In the genomic region with DNA sequence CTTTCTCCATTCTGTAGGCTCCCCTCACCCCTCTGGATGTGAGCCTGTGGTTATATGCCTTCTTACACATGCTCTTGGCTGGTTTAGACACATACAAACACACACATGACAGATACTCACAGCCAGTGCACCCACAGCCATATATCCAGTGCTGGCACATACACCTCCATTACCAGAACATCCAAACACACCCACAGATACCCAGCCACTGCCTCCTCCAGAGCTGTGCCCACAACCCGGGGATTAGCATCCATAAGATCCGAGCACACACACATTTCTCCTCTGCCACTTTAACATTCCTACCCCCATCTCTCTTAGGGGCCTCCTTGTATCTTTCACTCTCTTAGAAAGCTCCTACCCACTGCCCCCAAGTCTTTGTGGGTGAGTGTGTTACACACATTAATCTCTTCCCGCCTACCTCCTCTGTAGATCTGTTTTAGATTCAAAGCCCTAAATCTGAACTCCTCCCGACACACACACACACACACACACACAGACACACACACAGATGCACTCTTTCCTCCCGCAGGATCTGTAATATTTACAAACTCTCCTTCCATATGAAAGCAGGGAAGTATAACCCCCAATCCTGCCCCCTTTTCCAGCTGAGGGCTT, we compare ENCODE assay signal across 13 cellular contexts. TPM values are rescaled to one million over a fixed set of nuclear protein-coding genes. Genes with fewer than 3 reads are reported as not detected.
A peak's percentile ranks its signal among the peaks of the same experiment; 100 is the strongest.
DNase-seq lines count a peak whose midpoint lies in the region; ATAC-seq, FAIRE-seq and TF ChIP-seq lines count a peak whose summit lies in the region.
"Had no signal": no experiment of that assay in that cellular context is flagged by ENCODE, and none has a peak within 500 bp of the region (broad histone marks: within the 10 kb centered on the region; RNA-seq: fewer than 3 reads in every experiment).

No MANE protein-coding gene starts in this region.

- no peak overlapping the region for H2AFZ ChIP-seq in mammary epithelial cell (ENCODE audit: low read depth, low read length)
- H2AFZ ChIP-seq in astrocyte (ENCODE audit: low read depth, low read length), result no peak overlapping the region
- H2AFZ ChIP-seq: PC-9 had no signal

- BruUV-seq in MCF 10A (replicated peaks; lab: Mats Ljungman, UMichigan) (no TSS peak), mammary epithelial cell (replicated peaks; lab: Mats Ljungman, UMichigan) (no TSS peak)

- 73% methylated on average over 5 of the region's 5 CpGs for WGBS in mammary epithelial cell (ENCODE audit: low coverage, missing lambda C conversion rate)

- H3K36me3 ChIP-seq in mammary epithelial cell (ENCODE audit: insufficient read depth, low read length) (peaks cover 32% of the 10 kb centered on the region), astrocyte (ENCODE audit: insufficient read depth, low read length) (peaks cover 40% of the 10 kb centered on the region), tibial artery (peaks cover 31 to 50% (median 37%) of the 10 kb centered on the region in 3 donors), H7 (replicated peaks; ENCODE audit: control insufficient read depth, insufficient read depth, low read length) (peaks cover 30% of the 10 kb centered on the region)

- intact Hi-C loops in MCF 10A (cut with micrococcal nuclease) (loop anchor here (5.0 kb wide), 1 partner anchor 43 kb away; no protein-coding TSS in a partner anchor), mammary epithelial cell (cut with micrococcal nuclease) (no loop called here), tibial artery (cut with DNase I; ENCODE audit: low total_unique reads) (no loop called here)

- dilution Hi-C loops in mammary epithelial cell (cut with HindIII; ENCODE audit: low sequenced_read_pairs), result loop anchor here (25.0 kb wide), 1 partner anchor 272 kb away; the partner anchor contains the start of genes IGSF9 and TAGLN2

- DNase-seq in MCF 10A (ENCODE audit: unreplicated experiment) (no peak), mammary epithelial cell (no peak), astrocyte (ENCODE audit: low read depth) (no peak), naive B cell (no peak), tibial artery (no peak), H7 (no peak), NCI-H1048 (lab: John Stamatoyannopoulos, UW) (no peak)
- DNase-seq: activated CD4-positive, CD25-positive, alpha-beta regulatory T cell treated with anti-CD3 and anti-CD28 coated beads, Interleukin-2, amount 50 U/mL, for 72 hours; NCI-H1105; PC-9; right lobe of liver had no signal

- in situ Hi-C loops in mammary epithelial cell (cut with MboI; ENCODE audit: low sequenced_read_pairs in 2 of 2), result no loop called here

- peak overlapping the region; percentile 20 for H3K27ac Mint-ChIP-seq in MCF 10A (ENCODE audit: low read depth, unreplicated experiment)
- H3K27ac Mint-ChIP-seq in astrocyte (ENCODE audit: unreplicated experiment), result peak overlapping the region; percentile 84
- H3K27ac Mint-ChIP-seq in naive B cell, result peak overlapping the region; percentile 45 to 94 (median 78)

- H3K9me3 Mint-ChIP-seq in MCF 10A (ENCODE audit: unreplicated experiment) (no peaks in the 10 kb centered on the region), astrocyte (ENCODE audit: unreplicated experiment) (no peaks in the 10 kb centered on the region), naive B cell (no peaks in the 10 kb centered on the region)

- H3K9ac ChIP-seq in mammary epithelial cell (ENCODE audit: insufficient read depth, low read length) (no peak overlapping the region), astrocyte (ENCODE audit: low read length) (peak overlapping the region; percentile 99)

- POLR2A ChIA-PET in MCF 10A (lab: Yijun Ruan, JAX), result interaction anchor here (1.3 to 4.7 kb wide), 2 partner anchors 52 to 112 kb away, joined by 5 to 23 read pairs; partner anchors contain the start of gene IGSF8

- peaks cover 25% of the 10 kb centered on the region for H3K4me1 Mint-ChIP-seq in MCF 10A (ENCODE audit: insufficient read depth, unreplicated experiment)
- peaks cover 71% of the 10 kb centered on the region for H3K4me1 Mint-ChIP-seq in astrocyte (ENCODE audit: low read depth, unreplicated experiment)
- peaks cover 33 to 57% (median 46%) of the 10 kb centered on the region in 3 donors for H3K4me1 Mint-ChIP-seq in naive B cell

- peaks cover 39% of the 10 kb centered on the region for H3K36me3 Mint-ChIP-seq in MCF 10A (ENCODE audit: insufficient read depth, unreplicated experiment)
- peaks cover 43% of the 10 kb centered on the region for H3K36me3 Mint-ChIP-seq in astrocyte (ENCODE audit: low read depth, unreplicated experiment)
- H3K36me3 Mint-ChIP-seq in naive B cell, result peaks cover 7 to 14% of the 10 kb centered on the region in 2 donors

- ATAC-seq in naive B cell (ENCODE audit: low read depth in 2 of 2) (no peak), HG03571 (IDR thresholded peaks at IDR 0.05; ENCODE audit: unreplicated experiment) (no peak)

- H3K4me3 Mint-ChIP-seq in MCF 10A (ENCODE audit: unreplicated experiment), result no peak overlapping the region
- peak overlapping the region; percentile 88 for H3K4me3 Mint-ChIP-seq in astrocyte (ENCODE audit: unreplicated experiment)
- H3K4me3 Mint-ChIP-seq in naive B cell, result peak overlapping the region in 3 of 8 donors; percentile 18 to 67 (median 51)

- H3K27ac ChIP-seq in mammary epithelial cell (ENCODE audit: insufficient read depth, low read depth, low read length) (no peak overlapping the region), astrocyte (ENCODE audit: low read depth, low read length) (peak overlapping the region; percentile 36), tibial artery (peak overlapping the region; percentile 97 to 98)
- H3K27ac ChIP-seq: PC-9, right lobe of liver had no signal

- peaks cover 2% of the 10 kb centered on the region for H4K20me1 ChIP-seq in mammary epithelial cell (ENCODE audit: insufficient read depth, low read length)
- H4K20me1 ChIP-seq in astrocyte (ENCODE audit: insufficient read depth, low read length), result peaks cover 68% of the 10 kb centered on the region

- H3K4me2 ChIP-seq in mammary epithelial cell (ENCODE audit: insufficient read depth, low read depth, low read length), result no peak overlapping the region
- peak overlapping the region; percentile 93 for H3K4me2 ChIP-seq in astrocyte (ENCODE audit: low read length)
- H3K4me2 ChIP-seq: PC-9 had no signal

- CTCF ChIA-PET in MCF 10A (lab: Yijun Ruan, JAX), result interaction anchor here (0.6 to 11.6 kb wide), 9 partner anchors 10 to 108 kb away, joined by 3 to 99 read pairs (median 5); no protein-coding TSS in a partner anchor
- CTCF ChIA-PET in mammary epithelial cell (lab: Charles Lee; ENCODE audit: low non-redundant PET), result no interaction called here

- H3K4me1 ChIP-seq in mammary epithelial cell (ENCODE audit: insufficient read depth, low read length) (peaks cover 23% of the 10 kb centered on the region), astrocyte (ENCODE audit: insufficient read depth, low read length) (peaks cover 51% of the 10 kb centered on the region), tibial artery (peaks cover 0 to 62% (median 50%) of the 10 kb centered on the region in 4 donors)

- no peak for FAIRE-seq in astrocyte (lab: Jason Lieb, UNC)
- FAIRE-seq: colon had no signal

- no peaks in the 10 kb centered on the region for H3K9me3 ChIP-seq in mammary epithelial cell (replicated peaks; ENCODE audit: insufficient read depth, low read length)
- H3K9me3 ChIP-seq in astrocyte (ENCODE audit: insufficient read depth, low read depth, low read length), result no peaks in the 10 kb centered on the region
- no peaks in the 10 kb centered on the region for H3K9me3 ChIP-seq in tibial artery
- H3K9me3 ChIP-seq: right lobe of liver had no signal

- TF ChIP-seq CTCF in MCF 10A (IDR thresholded peaks at IDR 0.05; ENCODE audit: unreplicated experiment), result no peak
- no peak for TF ChIP-seq CTCF in mammary epithelial cell (conservative IDR thresholded peaks at IDR 0.05 in 1 of 2, IDR thresholded peaks at IDR 0.05 in 1 of 2; ENCODE audit: extremely low read depth in 1 of 2, insufficient read depth in 1 of 2, low read depth in 1 of 2, low read length in 2 of 2)
- TF ChIP-seq CTCF in astrocyte (IDR thresholded peaks at IDR 0.05; ENCODE audit: insufficient read depth, low read depth, low read length), result no peak
- no peak for TF ChIP-seq CTCF in tibial artery (IDR thresholded peaks at IDR 0.05)

- H3K4me3 ChIP-seq in mammary epithelial cell (replicated peaks in 1 of 3; ENCODE audit: insufficient read depth in 1 of 3, low read depth in 2 of 3, low read length in 3 of 3) (no peak overlapping the region), astrocyte (ENCODE audit: insufficient read depth, low read depth, low read length) (no peak overlapping the region), tibial artery (no peak overlapping the region), H7 (ENCODE audit: insufficient read depth, low read depth, low read length) (no peak overlapping the region)
- H3K4me3 ChIP-seq: PC-9, right lobe of liver had no signal

- H3K27me3 ChIP-seq in mammary epithelial cell (ENCODE audit: insufficient read depth, low read length) (no peaks in the 10 kb centered on the region), astrocyte (ENCODE audit: insufficient read depth, low read length) (no peaks in the 10 kb centered on the region), tibial artery (no peaks in the 10 kb centered on the region), H7 (ENCODE audit: control insufficient read depth, insufficient read depth, low read length) (no peaks in the 10 kb centered on the region)
- H3K27me3 ChIP-seq: right lobe of liver had no signal

- H3K79me2 ChIP-seq in mammary epithelial cell (ENCODE audit: insufficient read depth, low read length) (peaks cover 76% of the 10 kb centered on the region), astrocyte (ENCODE audit: insufficient read depth, low read length) (peaks cover 62% of the 10 kb centered on the region)

- H3K27me3 Mint-ChIP-seq in MCF 10A (ENCODE audit: insufficient read depth, unreplicated experiment), result no peaks in the 10 kb centered on the region
- H3K27me3 Mint-ChIP-seq in astrocyte (ENCODE audit: low read depth, unreplicated experiment), result no peaks in the 10 kb centered on the region
- H3K27me3 Mint-ChIP-seq in naive B cell, result no peaks in the 10 kb centered on the region

RNA-seq across cellular contexts. Expression of gene PEA15, which starts 4.0 kb away (rescaled TPM):
- total RNA-seq in MCF 10A (2022) (183 and 198 TPM in 2 replicates), mammary epithelial cell (100 to 1,000 TPM; 132 to 206 TPM), astrocyte (374 and 470 TPM in 2 replicates)
- polyA plus RNA-seq in mammary epithelial cell (352 TPM), naive B cell (ENCODE audit: low read depth in 6 of 6) (10 to 100 TPM; 11.2 to 21.6 (median 14.4) TPM)
- polyA minus RNA-seq in mammary epithelial cell, result 207 TPM
- total RNA-seq in H7 (2014; rRNA removed; shearing (Covaris generic)), result 75.6 and 81.4 TPM in 2 replicates

RNA-seq across cellular contexts. Expression of gene CASQ1, which starts 18.8 kb away (rescaled TPM):
- total RNA-seq in MCF 10A (2022) (not detected in 2 replicates), mammary epithelial cell (not detected), astrocyte (1.7 and 2.1 TPM in 2 replicates)
- polyA plus RNA-seq in mammary epithelial cell (not detected), naive B cell (ENCODE audit: low read depth in 6 of 6) (not detected)
- polyA minus RNA-seq in mammary epithelial cell, result not detected
- total RNA-seq in H7 (2014; rRNA removed; shearing (Covaris generic)), result 4.2 and 4.4 TPM in 2 replicates
- total RNA-seq: PC-9 had no signal

RNA-seq across cellular contexts. Expression of gene DCAF8, which starts 53.2 kb away (rescaled TPM):
- 181 and 208 TPM in 2 replicates for total RNA-seq in MCF 10A (2022)
- total RNA-seq in mammary epithelial cell, result 10 to 100 TPM; 72.0 to 93.8 TPM
- polyA plus RNA-seq in mammary epithelial cell, result 48.2 TPM
- 72.5 TPM for polyA minus RNA-seq in mammary epithelial cell
- 107 and 127 TPM in 2 replicates for total RNA-seq in astrocyte
- polyA plus RNA-seq in naive B cell (ENCODE audit: low read depth in 6 of 6), result 10 to 100 TPM; 39.1 to 61.5 (median 54.3) TPM
- total RNA-seq in H7 (2014; rRNA removed; shearing (Covaris generic)), result 129 and 184 TPM in 2 replicates

RNA-seq across cellular contexts. Expression of gene ATP1A4, which starts 57.7 kb away (rescaled TPM):
- total RNA-seq in MCF 10A (2022) (not detected in 2 replicates), mammary epithelial cell (under 1 TPM in 1 of 2 donors, not detected in 1; under 0.01 TPM), astrocyte (not detected in 2 replicates)
- polyA plus RNA-seq in mammary epithelial cell (not detected), naive B cell (ENCODE audit: low read depth in 6 of 6) (not detected)
- polyA minus RNA-seq in mammary epithelial cell, result not detected
- 0.73 and 0.74 TPM in 2 replicates for total RNA-seq in H7 (2014; rRNA removed; shearing (Covaris generic))
- total RNA-seq: PC-9, right lobe of liver had no signal

Comparison
In these comparisons a context has a peak if more than half of its experiments do, and no peak if none do; other contexts are left out.
1. H3K27ac Mint-ChIP-seq: peak in every context shown above with its lines; median percentile 84 in astrocyte; 78 in naive B cell; 20 in MCF 10A.